Comparison of ENCODE assay signal across 1 cellular context in genomic region chr9:129504404-129504803, GRCh38.
TF ChIP-seq lines count a peak whose summit lies in the region.

No MANE protein-coding gene starts in this region.

TF ChIP-seq in HepG2, 621 proteins besides CTCF, POLR2A, EP300 and RAD21 (continued from another document):
- TF ChIP-seq DZIP1 (CRISPR knock-in tag; IDR thresholded peaks at IDR 0.05) (no peak), ZBTB1 (CRISPR knock-in tag; IDR thresholded peaks at IDR 0.05; ENCODE audit: borderline replicate concordance) (no peak), FOXK1 (CRISPR knock-in tag; IDR thresholded peaks at IDR 0.05; ENCODE audit: borderline replicate concordance, low read depth) (no peak), LCORL (IDR thresholded peaks at IDR 0.05) (no peak), LCORL (CRISPR knock-in tag; IDR thresholded peaks at IDR 0.05) (no peak), MLXIP (CRISPR knock-in tag; IDR thresholded peaks at IDR 0.05; ENCODE audit: borderline replicate concordance) (no peak)
TF ChIP-seq in HepG2: peak in this region for 1.
